In genomic region chr4:5839751-5840674, GRCh38 we compare ENCODE assay signal across 1 cellular context.
TF ChIP-seq lines count a peak whose summit lies in the region.

No MANE protein-coding gene starts in this region.

TF ChIP-seq in SK-N-SH treated with all-trans-retinoic acid at 6 μM for 48 hours, 23 proteins besides CTCF, POLR2A, EP300 and RAD21 (continued from another document):
- TF ChIP-seq TSHZ2 (CRISPR knock-in tag; IDR thresholded peaks at IDR 0.05): no peak
- TF ChIP-seq TCF4 (CRISPR knock-in tag; IDR thresholded peaks at IDR 0.05; ENCODE audit: borderline replicate concordance): no peak
- TF ChIP-seq RARB (CRISPR knock-in tag; IDR thresholded peaks at IDR 0.05): no peak
- TF ChIP-seq ZFP3 (CRISPR knock-in tag; IDR thresholded peaks at IDR 0.05): no peak
TF ChIP-seq in SK-N-SH treated with all-trans-retinoic acid at 6 μM for 48 hours: peak in this region for 0.
